In the genomic region with DNA sequence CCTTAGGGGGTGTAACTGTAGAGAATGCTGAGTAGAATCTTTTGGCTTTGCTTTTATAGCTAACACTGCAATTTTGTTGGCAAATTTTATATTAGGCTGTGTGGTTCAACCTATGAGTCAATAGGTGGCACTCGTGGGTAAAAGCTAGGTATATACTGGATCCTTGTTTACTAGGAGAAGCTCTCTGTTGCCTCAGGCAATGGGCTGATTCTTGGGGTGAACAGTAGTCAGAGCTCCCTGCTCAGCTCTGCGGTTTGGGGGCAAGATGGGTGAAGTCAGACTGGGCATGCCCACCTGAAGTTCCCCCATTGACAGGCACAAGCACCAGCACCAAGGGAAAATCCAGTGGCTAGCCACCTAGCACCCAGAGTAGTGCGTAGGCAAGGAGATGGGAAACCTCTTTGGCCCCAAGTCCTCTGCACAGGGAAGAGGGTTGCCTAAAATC, we compare ENCODE assay signal across 8 cellular contexts.
DNase-seq lines count a peak whose midpoint lies in the region; ATAC-seq and TF ChIP-seq lines count a peak whose summit lies in the region.

No MANE protein-coding gene starts in this region.

- H3K27me3 ChIP-seq in Karpas-422 (ENCODE audit: low read length), result no peaks in the 10 kb centered on the region

- no peaks in the 10 kb centered on the region for H3K79me2 ChIP-seq in Karpas-422 (ENCODE audit: low read length)

- no peaks in the 10 kb centered on the region for H3K9me3 ChIP-seq in Karpas-422 (ENCODE audit: low read length)

- DNase-seq in Karpas-422 (peak; percentile 70), T47D (ENCODE audit: low read depth in 1 of 2, low spot score in 1 of 2) (peak; percentile 31 to 77), amygdala (lab: John Stamatoyannopoulos, UW) (no peak), NCI-H1105 (lab: John Stamatoyannopoulos, UW) (no peak)
- DNase-seq in stimulated activated CD4-positive, alpha-beta T cell treated with anti-CD3 and anti-CD28 coated beads, Interleukin-4, amount 100 ng/mL, for 24 hours, result no peak
- no peak for DNase-seq in activated CD4-positive, alpha-beta T cell treated with anti-CD3 and anti-CD28 coated beads, Interleukin-2, amount 50 U/mL, for 4 hours

- peak; percentile 80 for ATAC-seq in GM21390 (IDR thresholded peaks at IDR 0.05; ENCODE audit: unreplicated experiment)

- no peak overlapping the region for H3K4me3 ChIP-seq in Karpas-422 (ENCODE audit: low read length)

- H3K9ac ChIP-seq in Karpas-422 (ENCODE audit: low read length), result no peak overlapping the region

- H3K36me3 ChIP-seq in Karpas-422 (ENCODE audit: insufficient read depth, low read length), result no peaks in the 10 kb centered on the region

- H2AFZ ChIP-seq in Karpas-422 (ENCODE audit: low read length), result no peak overlapping the region

- H3K9me2 ChIP-seq in Karpas-422 (replicated peaks; ENCODE audit: insufficient read depth, low read length), result no peaks in the 10 kb centered on the region

- H3K4me1 ChIP-seq in Karpas-422 (ENCODE audit: low read length), result no peaks in the 10 kb centered on the region

- in situ Hi-C loops in T47D (cut with HindIII; ENCODE audit: low pct_unique_long_range_greater_than_20kb, low sequenced_read_pairs), result no loop called here

- no peaks in the 10 kb centered on the region for H4K20me1 ChIP-seq in Karpas-422 (ENCODE audit: insufficient read depth, low read depth, low read length)

- H3K27ac ChIP-seq in 22Rv1, result no peak overlapping the region
- no peak overlapping the region for H3K27ac ChIP-seq in Karpas-422 (ENCODE audit: low read length)

- no peak overlapping the region for H3K4me2 ChIP-seq in Karpas-422 (ENCODE audit: low read depth, low read length, poor library complexity, severe bottlenecking)

- peak; percentile 83 for TF ChIP-seq CTCF in 22Rv1 (IDR thresholded peaks at IDR 0.05)

Comparison
In these comparisons a context has a peak if more than half of its experiments do, and no peak if none do; other contexts are left out.
1. DNase-seq: peak in Karpas-422 (single experiment) and T47D (2 of 2); none in stimulated activated CD4-positive, alpha-beta T cell treated with anti-CD3 and anti-CD28 coated beads, Interleukin-4, amount 100 ng/mL, for 24 hours (single experiment), amygdala (0 of 56), activated CD4-positive, alpha-beta T cell treated with anti-CD3 and anti-CD28 coated beads, Interleukin-2, amount 50 U/mL, for 4 hours (0 of 2) and NCI-H1105 (single experiment).